ENCODE assay signal across 8 cellular contexts in genomic region chr6:87929843-87930288, GRCh38.
A peak's percentile ranks its signal among the peaks of the same experiment; 100 is the strongest.
DNase-seq lines count a peak whose midpoint lies in the region; ATAC-seq, FAIRE-seq and TF ChIP-seq lines count a peak whose summit lies in the region.

No MANE protein-coding gene starts in this region.

- peak; percentile 79 for DNase-seq in NCI-H1694 treated with DMSO at 0.1 percent for 48 hours (lab: John Stamatoyannopoulos, UW)
- peak in 4 of 5 donors; percentile 12 to 53 (median 40) for DNase-seq in T-helper 1 cell
- peak; percentile 76 for DNase-seq in astrocyte of the cerebellum (ENCODE audit: low read depth)
- DNase-seq in hepatic stellate cell (ENCODE audit: low spot score): peak; percentile 71
- DNase-seq in skeletal muscle cell (ENCODE audit: low read depth): peak; percentile 48

- peak; percentile 67 for FAIRE-seq in A204.1 (lab: Jason Lieb, UNC)

- H3K4me3 ChIP-seq in astrocyte of the cerebellum (ENCODE audit: low read depth, low read length) (no peak overlapping the region), skeletal muscle cell (ENCODE audit: low read depth, low read length) (no peak overlapping the region)

- peak; percentile 92 for TF ChIP-seq CTCF in astrocyte of the cerebellum (IDR thresholded peaks at IDR 0.05; ENCODE audit: low read depth, low read length, missing control alignments)

- in situ Hi-C loops in astrocyte of the cerebellum (cut with HindIII; ENCODE audit: low sequenced_read_pairs): no loop called here

- ATAC-seq in GM18499 (IDR thresholded peaks at IDR 0.05; ENCODE audit: insufficient read depth, unreplicated experiment): peak; percentile 35
- peak; percentile 60 for ATAC-seq in HG02884 (IDR thresholded peaks at IDR 0.05; ENCODE audit: unreplicated experiment)
